Comparison of ENCODE assay signal across 10 cellular contexts in genomic region chr3:125602752-125603649, GRCh38. TPM values are rescaled to one million over a fixed set of nuclear protein-coding genes. Genes with fewer than 3 reads are reported as not detected.
A peak's percentile ranks its signal among the peaks of the same experiment; 100 is the strongest.
DNase-seq lines count a peak whose midpoint lies in the region; ATAC-seq and TF ChIP-seq lines count a peak whose summit lies in the region.
"Had no signal": no experiment of that assay in that cellular context is flagged by ENCODE, and none has a peak within 500 bp of the region (broad histone marks: within the 10 kb centered on the region; RNA-seq: fewer than 3 reads in every experiment).

No MANE protein-coding gene starts in this region.

- H3K4me3 Mint-ChIP-seq in MCF 10A (ENCODE audit: unreplicated experiment), result peak overlapping the region; percentile 37

- no peak for TF ChIP-seq CTCF in MCF 10A (IDR thresholded peaks at IDR 0.05; ENCODE audit: unreplicated experiment)

- TF ChIP-seq POLR2A in GM18505 (IDR thresholded peaks at IDR 0.05; ENCODE audit: borderline replicate concordance, extremely low read depth, insufficient read depth, insufficient read length), result no peak

- no peak overlapping the region for H3K27ac Mint-ChIP-seq in MCF 10A (ENCODE audit: low read depth, unreplicated experiment)

- H4K20me1 ChIP-seq in Karpas-422 (ENCODE audit: insufficient read depth, low read depth, low read length), result no peaks in the 10 kb centered on the region
- H4K20me1 ChIP-seq: BLaER1 had no signal

- H3K9me3 Mint-ChIP-seq in MCF 10A (ENCODE audit: unreplicated experiment), result no peaks in the 10 kb centered on the region

- H3K36me3 Mint-ChIP-seq in MCF 10A (ENCODE audit: insufficient read depth, unreplicated experiment), result no peaks in the 10 kb centered on the region

- H3K9me2 ChIP-seq in Karpas-422 (replicated peaks; ENCODE audit: insufficient read depth, low read length), result no peaks in the 10 kb centered on the region

- ATAC-seq in left lobe of liver (no peak), HG03571 (IDR thresholded peaks at IDR 0.05; ENCODE audit: unreplicated experiment) (no peak), GM18505 (IDR thresholded peaks at IDR 0.05; ENCODE audit: unreplicated experiment) (no peak)

- H2AFZ ChIP-seq in Karpas-422 (ENCODE audit: low read length), result no peak overlapping the region

- CTCF ChIA-PET in MCF 10A (lab: Yijun Ruan, JAX), result interaction anchor here (0.6 to 1.8 kb wide), 10 partner anchors 9 to 185 kb away, joined by 3 to 7 read pairs (median 3); no protein-coding TSS in a partner anchor

- POLR2A ChIA-PET in MCF 10A (lab: Yijun Ruan, JAX), result interaction anchor here (0.7 to 2.6 kb wide), 4 partner anchors 9 to 44 kb away, joined by 3 to 15 read pairs (median 6); no protein-coding TSS in a partner anchor

- no peak overlapping the region for H3K4me3 ChIP-seq in Karpas-422 (ENCODE audit: low read length)
- H3K4me3 ChIP-seq: BLaER1 had no signal

- DNase-seq in NCI-H748 (lab: John Stamatoyannopoulos, UW; ENCODE audit: unreplicated experiment) (peak; percentile 14), NCI-H748 treated with DMSO at 0.1 percent for 48 hours (lab: John Stamatoyannopoulos, UW) (no peak), MCF 10A (ENCODE audit: unreplicated experiment) (peak; percentile 87), left lobe of liver (ENCODE audit: low spot score) (peak; percentile 10), Karpas-422 (no peak)
- DNase-seq in stimulated activated CD4-positive, alpha-beta T cell treated with anti-CD3 and anti-CD28 coated beads, Interleukin-1b, Interleukin-23, amount 100 ng/mL, for 48 hours, result no peak
- DNase-seq: NCI-H1694 treated with DMSO at 0.1 percent for 48 hours had no signal

- no peaks in the 10 kb centered on the region for H3K79me2 ChIP-seq in Karpas-422 (ENCODE audit: low read length)

- H3K9ac ChIP-seq in Karpas-422 (ENCODE audit: low read length), result no peak overlapping the region
- H3K9ac ChIP-seq: BLaER1 had no signal

- no peaks in the 10 kb centered on the region for H3K27me3 ChIP-seq in Karpas-422 (ENCODE audit: low read length)
- H3K27me3 ChIP-seq: BLaER1 had no signal

- BruUV-seq in MCF 10A (replicated peaks; lab: Mats Ljungman, UMichigan), result no TSS peak

- no peaks in the 10 kb centered on the region for H3K27me3 Mint-ChIP-seq in MCF 10A (ENCODE audit: insufficient read depth, unreplicated experiment)

- intact Hi-C loops in MCF 10A (cut with micrococcal nuclease), result no loop called here

- no peak overlapping the region for H3K27ac ChIP-seq in Karpas-422 (ENCODE audit: low read length)
- H3K27ac ChIP-seq: BLaER1 had no signal

- no peaks in the 10 kb centered on the region for H3K4me1 ChIP-seq in Karpas-422 (ENCODE audit: low read length)
- H3K4me1 ChIP-seq: BLaER1 had no signal

- H3K4me2 ChIP-seq in Karpas-422 (ENCODE audit: low read depth, low read length, poor library complexity, severe bottlenecking), result no peak overlapping the region
- H3K4me2 ChIP-seq: BLaER1 had no signal

- no peaks in the 10 kb centered on the region for H3K9me3 ChIP-seq in Karpas-422 (ENCODE audit: low read length)

- H3K4me1 Mint-ChIP-seq in MCF 10A (ENCODE audit: insufficient read depth, unreplicated experiment), result peaks cover 7% of the 10 kb centered on the region

- no peaks in the 10 kb centered on the region for H3K36me3 ChIP-seq in Karpas-422 (ENCODE audit: insufficient read depth, low read length)
- H3K36me3 ChIP-seq: BLaER1 had no signal

RNA-seq across cellular contexts. Expression of gene OSBPL11, which starts 7.7 kb away (rescaled TPM):
- total RNA-seq in MCF 10A (2022) (11.6 and 11.7 TPM in 2 replicates), left lobe of liver (11.2 TPM)
- 11.7 and 28.2 TPM in 2 replicates for total RNA-seq in Karpas-422 (2014; rRNA removed; shearing (Covaris generic); ENCODE audit: low replicate concordance)

Comparison
In these comparisons a context has a peak if more than half of its experiments do, and no peak if none do; other contexts are left out.
1. DNase-seq: peak in NCI-H748 (single experiment), MCF 10A (single experiment) and left lobe of liver (single experiment); none in NCI-H748 treated with DMSO at 0.1 percent for 48 hours (single experiment), stimulated activated CD4-positive, alpha-beta T cell treated with anti-CD3 and anti-CD28 coated beads, Interleukin-1b, Interleukin-23, amount 100 ng/mL, for 48 hours (single experiment) and Karpas-422 (single experiment).